In the genomic region with DNA sequence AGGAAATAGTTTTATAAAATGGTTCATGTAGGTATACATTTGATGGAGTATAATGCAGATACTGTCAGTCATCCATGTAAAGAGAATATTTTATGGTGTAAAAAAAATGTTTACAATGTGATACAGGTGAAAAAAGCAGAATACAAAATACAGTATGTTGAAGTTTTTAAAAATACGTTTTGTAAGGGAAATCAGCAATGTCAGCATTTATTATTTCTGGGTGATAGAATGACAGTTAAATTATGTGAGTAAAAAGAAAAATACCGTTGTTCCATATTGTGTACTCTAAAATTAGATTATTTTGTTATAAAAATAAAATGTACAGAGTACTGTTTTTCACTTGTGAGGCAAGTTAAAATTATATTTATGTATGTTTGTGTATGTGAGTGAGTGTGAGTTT, we compare ENCODE assay signal across 23 cellular contexts.
"Had no signal": no experiment of that assay in that cellular context is flagged by ENCODE, and none has a peak within 500 bp of the region (broad histone marks: within the 10 kb centered on the region; RNA-seq: fewer than 3 reads in every experiment).

No MANE protein-coding gene starts in this region.

- H3K4me3 ChIP-seq: dorsolateral prefrontal cortex, esophagus muscularis mucosa, heart right ventricle, left lung, pancreas, sigmoid colon, stomach, thyroid gland, vagina had no signal

- H3K27me3 Mint-ChIP-seq: naive thymus-derived CD8-positive, alpha-beta T cell had no signal

- H3K36me3 ChIP-seq: pancreas, thyroid gland had no signal

- H3K9me3 Mint-ChIP-seq: naive thymus-derived CD8-positive, alpha-beta T cell; stimulated activated effector memory CD8-positive, alpha-beta T cell treated with anti-CD3 and anti-CD28 coated beads, Interleukin-12 subunit alpha, Interleukin-12 subunit beta, amount 100 ng/mL, for 72 hours had no signal

- FAIRE-seq: colon, islet of Langerhans, pancreas had no signal

- H3K27ac Mint-ChIP-seq: stimulated activated effector memory CD8-positive, alpha-beta T cell treated with anti-CD3 and anti-CD28 coated beads, Interleukin-12 subunit alpha, Interleukin-12 subunit beta, amount 100 ng/mL, for 72 hours had no signal

- H3K4me3 Mint-ChIP-seq: naive thymus-derived CD8-positive, alpha-beta T cell; stimulated activated effector memory CD8-positive, alpha-beta T cell treated with anti-CD3 and anti-CD28 coated beads, Interleukin-12 subunit alpha, Interleukin-12 subunit beta, amount 100 ng/mL, for 72 hours had no signal

- ATAC-seq: foreskin keratinocyte; naive thymus-derived CD8-positive, alpha-beta T cell; stimulated activated effector memory CD8-positive, alpha-beta T cell treated with anti-CD3 and anti-CD28 coated beads, Interleukin-12 subunit alpha, Interleukin-12 subunit beta, amount 100 ng/mL, for 72 hours had no signal

- H3K9me3 ChIP-seq: esophagus muscularis mucosa, heart right ventricle, left lung, pancreas, sigmoid colon, stomach, thyroid gland, vagina had no signal

- H3K27ac ChIP-seq: esophagus muscularis mucosa, foreskin keratinocyte, left lung, sigmoid colon, vagina had no signal

- DNase-seq: effector CD4-positive, alpha-beta T cell; foreskin keratinocyte; glutamatergic neuron; hippocampal formation; midbrain; naive thymus-derived CD8-positive, alpha-beta T cell; occipital lobe; sigmoid colon; stimulated activated CD4-positive, alpha-beta T cell treated with anti-CD3 and anti-CD28 coated beads, Interleukin-2, amount 100 ng/mL, for 24 hours; stimulated activated CD4-positive, alpha-beta T cell treated with anti-CD3 and anti-CD28 coated beads, Interleukin-4, amount 100 ng/mL, for 24 hours; stimulated activated naive CD4-positive, alpha-beta T cell treated with Interleukin-2 at 50 U/mL for 16 hours; trophoblast cell had no signal

- H3K27me3 ChIP-seq: dorsolateral prefrontal cortex, esophagus muscularis mucosa, foreskin keratinocyte, heart right ventricle, left lung, pancreas, sigmoid colon, stomach, thyroid gland, vagina had no signal
